ENCODE assay signal across 8 cellular contexts in genomic region chr17:28842282-28843012, GRCh38. TPM values are rescaled to one million over a fixed set of nuclear protein-coding genes. Genes with fewer than 3 reads are reported as not detected.
A peak's percentile ranks its signal among the peaks of the same experiment; 100 is the strongest.
DNase-seq lines count a peak whose midpoint lies in the region; ATAC-seq and TF ChIP-seq lines count a peak whose summit lies in the region.

FAM222B (minus strand) TSS chr17:28842790; CDS start chr17:28766667, 76,123 bp downstream.

- H3K9ac ChIP-seq in duodenal mucosa (ENCODE audit: low read depth in 1 of 2, low read length in 2 of 2), result peak within 1 kb of the TSS; percentile 91 to 92

- H3K4me1 ChIP-seq in duodenal mucosa (ENCODE audit: control insufficient read depth in 1 of 2, insufficient read depth in 2 of 2, low read length in 2 of 2) (peaks cover 5 to 9% of the 10 kb centered on the region in 2 donors), right lobe of liver (peaks cover 0 to 7% (median 0%) of the 10 kb centered on the region in 4 donors)

- POLR2A ChIA-PET in activated CD4-positive, alpha-beta memory T cell treated with anti-CD3 and anti-CD28 coated beads for 36 hours (lab: Charles Lee), result interaction anchor here (0.6 to 1.6 kb wide), 14 partner anchors 10 to 117 kb away, joined by 3 to 10 read pairs (median 4); partner anchors contain the start of genes DHRS13 and FLOT2

- intact Hi-C loops in activated CD4-positive, alpha-beta memory T cell treated with anti-CD3 and anti-CD28 coated beads for 36 hours (cut with micrococcal nuclease), result loop anchor here (1.0 to 2.0 kb wide), 3 partner anchors 30 to 116 kb away; partner anchors contain the start of gene TLCD1
- intact Hi-C loops in right lobe of liver (cut with DNase I), result no loop called here

- H3K9me3 ChIP-seq in duodenal mucosa (ENCODE audit: control insufficient read depth in 1 of 2, low read length in 2 of 2) (no peaks in the 10 kb centered on the region), right lobe of liver (no peaks in the 10 kb centered on the region)

- under 1% methylated on average over 38 of the region's 44 CpGs for WGBS in right lobe of liver (ENCODE audit: insufficient coverage, low coverage, low lambda C conversion rate, missing lambda C conversion rate)

- no peaks in the 10 kb centered on the region for H3K9me3 Mint-ChIP-seq in activated CD4-positive, alpha-beta memory T cell treated with anti-CD3 and anti-CD28 coated beads for 36 hours

- H3K27me3 ChIP-seq in duodenal mucosa (ENCODE audit: control insufficient read depth in 1 of 2, insufficient read depth in 2 of 2, low read length in 2 of 2) (no peaks in the 10 kb centered on the region), right lobe of liver (no peaks in the 10 kb centered on the region)

- peak within 1 kb of the TSS; percentile 88 for H3K27ac Mint-ChIP-seq in activated CD4-positive, alpha-beta memory T cell treated with anti-CD3 and anti-CD28 coated beads for 36 hours

- CTCF ChIA-PET in activated CD4-positive, alpha-beta memory T cell treated with anti-CD3 and anti-CD28 coated beads for 36 hours (lab: Charles Lee), result interaction anchor here (0.8 to 3.0 kb wide), 10 partner anchors 32 to 274 kb away, joined by 3 to 40 read pairs (median 6); partner anchors contain the start of genes DHRS13, FLOT2 and TLCD1

- no peaks in the 10 kb centered on the region for H3K27me3 Mint-ChIP-seq in activated CD4-positive, alpha-beta memory T cell treated with anti-CD3 and anti-CD28 coated beads for 36 hours

- no peaks in the 10 kb centered on the region for H3K36me3 Mint-ChIP-seq in activated CD4-positive, alpha-beta memory T cell treated with anti-CD3 and anti-CD28 coated beads for 36 hours

- H3K4me3 ChIP-seq in duodenal mucosa (ENCODE audit: low read depth in 1 of 2, low read length in 2 of 2) (peak within 1 kb of the TSS; percentile 91 to 100), right lobe of liver (peak within 1 kb of the TSS; percentile 61 to 93 (median 76))

- H3K27ac ChIP-seq in duodenal mucosa (ENCODE audit: low read depth, low read length) (peak within 1 kb of the TSS; percentile 77), right lobe of liver (peak within 1 kb of the TSS; percentile 7 to 63 (median 45))

- peak; percentile 76 for TF ChIP-seq POLR2A in right lobe of liver (IDR thresholded peaks at IDR 0.05)

- peaks cover 24% of the 10 kb centered on the region for H3K4me1 Mint-ChIP-seq in activated CD4-positive, alpha-beta memory T cell treated with anti-CD3 and anti-CD28 coated beads for 36 hours (ENCODE audit: low read depth)

- ATAC-seq in HG03521 (IDR thresholded peaks at IDR 0.05; ENCODE audit: unreplicated experiment) (peak; percentile 73), right lobe of liver (peak; percentile 98 to 99 (median 99))

- TF ChIP-seq CTCF in right lobe of liver (IDR thresholded peaks at IDR 0.05), result no peak

- peak; percentile 79 to 81 for DNase-seq in AML-193 (lab: John Stamatoyannopoulos, UW)
- peak; percentile 99 for DNase-seq in GM19240 (ENCODE audit: insufficient read length, low spot score)
- DNase-seq in NCI-H774 (lab: John Stamatoyannopoulos, UW), result peak; percentile 91
- DNase-seq in activated CD4-positive, alpha-beta memory T cell treated with anti-CD3 and anti-CD28 coated beads for 36 hours, result peak; percentile 91
- DNase-seq in right lobe of liver, result peak; percentile 84 to 88 (median 85)
- peak; percentile 88 for DNase-seq in stimulated activated CD4-positive, alpha-beta T cell treated with anti-CD3 and anti-CD28 coated beads, Interleukin-4, amount 100 ng/mL, for 24 hours

- peak within 1 kb of the TSS; percentile 95 for H3K4me3 Mint-ChIP-seq in activated CD4-positive, alpha-beta memory T cell treated with anti-CD3 and anti-CD28 coated beads for 36 hours

- H3K36me3 ChIP-seq in duodenal mucosa (ENCODE audit: control insufficient read depth in 1 of 2, insufficient read depth in 2 of 2, low read length in 2 of 2) (no peaks in the 10 kb centered on the region), right lobe of liver (no peaks in the 10 kb centered on the region)

RNA-seq across cellular contexts. Expression of gene FAM222B, which starts in this region (rescaled TPM):
- 10 to 100 TPM; 18.6 to 21.5 TPM for total RNA-seq in activated CD4-positive, alpha-beta memory T cell treated with anti-CD3 and anti-CD28 coated beads for 36 hours
- total RNA-seq in right lobe of liver, result 10 to 100 TPM in 1 of 6 experiments, 1 to 10 TPM in 5; 5.8 to 12.0 (median 8.8) TPM

Comparison
In these comparisons a context has a peak if more than half of its experiments do, and no peak if none do; other contexts are left out.
1. Peak in every context shown above with its lines: DNase-seq, ATAC-seq, H3K4me3 ChIP-seq and H3K27ac ChIP-seq.